In genomic region chr9:128067898-128068655, GRCh38 we compare ENCODE assay signal across 8 cellular contexts. TPM values are rescaled to one million over a fixed set of nuclear protein-coding genes. Genes with fewer than 3 reads are reported as not detected.
DNase-seq lines count a peak whose midpoint lies in the region; ATAC-seq, FAIRE-seq and TF ChIP-seq lines count a peak whose summit lies in the region.

SLC25A25 (plus strand) TSS chr9:128068232; CDS start chr9:128068320, 88 bp downstream.

- H3K27ac ChIP-seq in BLaER1 treated with 17β-estradiol and CSF1 and Interleukin-3, amounts not matched to agents 10 nM and 100 nM, result peak within 1 kb of the TSS; percentile 87 to 99 (median 97)
- peak within 1 kb of the TSS; percentile 98 for H3K27ac ChIP-seq in HepG2 (ENCODE audit: extremely low read length, insufficient read depth, low read length)

- H3K9me3 ChIP-seq in BLaER1 treated with 17β-estradiol and CSF1 and Interleukin-3, amounts not matched to agents 10 nM and 100 nM (replicated peaks in 1 of 11), result peaks cover 0 to 10% (median 0%) of the 10 kb centered on the region in 11 experiments; a peak in 4 of 22 replicates
- no peaks in the 10 kb centered on the region for H3K9me3 ChIP-seq in HepG2 (ENCODE audit: low read length)

- H3K4me3 ChIP-seq in BLaER1 treated with 17β-estradiol and CSF1 and Interleukin-3, amounts not matched to agents 10 nM and 100 nM, result peak within 1 kb of the TSS; percentile 88 to 100 (median 96)
- H3K4me3 ChIP-seq in HepG2 (replicated peaks in 1 of 3; ENCODE audit: insufficient read depth in 1 of 3, low read depth in 2 of 3, low read length in 3 of 3), result peak within 1 kb of the TSS; percentile 78 to 88 (median 85)

- no peak for FAIRE-seq in HepG2 (lab: Jason Lieb, UNC)

- WGBS in HepG2 (ENCODE audit: low lambda C conversion rate), result 1% methylated on average over 12 of the region's 92 CpGs

- no peak for TF ChIP-seq CTCF in HepG2 (CRISPR knock-in tag; IDR thresholded peaks at IDR 0.05)

- peaks cover 0 to 48% (median 8%) of the 10 kb centered on the region in 11 experiments; a peak in 10 of 22 replicates for H4K20me1 ChIP-seq in BLaER1 treated with 17β-estradiol and CSF1 and Interleukin-3, amounts not matched to agents 10 nM and 100 nM
- no peaks in the 10 kb centered on the region for H4K20me1 ChIP-seq in HepG2 (ENCODE audit: insufficient read depth, low read length)

- intact Hi-C loops in HepG2 (cut with micrococcal nuclease; ENCODE audit: unreplicated experiment), result loop anchor here (5.0 kb wide), 1 partner anchor 34 kb away; no protein-coding TSS in a partner anchor

- no peaks in the 10 kb centered on the region for H3K27me3 ChIP-seq in BLaER1 treated with 17β-estradiol and CSF1 and Interleukin-3, amounts not matched to agents 10 nM and 100 nM
- H3K27me3 ChIP-seq in HepG2 (ENCODE audit: control insufficient read depth in 1 of 2, insufficient read depth in 2 of 2, low read length in 2 of 2), result no peaks in the 10 kb centered on the region; a peak in 1 of 5 replicates

- H3K4me2 ChIP-seq in BLaER1 treated with 17β-estradiol and CSF1 and Interleukin-3, amounts not matched to agents 10 nM and 100 nM, result peak within 1 kb of the TSS; percentile 89 to 100 (median 98)
- peak within 1 kb of the TSS; percentile 89 for H3K4me2 ChIP-seq in HepG2 (ENCODE audit: low read depth, low read length)

- H3K79me2 ChIP-seq in HepG2 (ENCODE audit: insufficient read depth, low read length), result peaks cover 30% of the 10 kb centered on the region

- no peak within 1 kb of the TSS for H2AFZ ChIP-seq in HepG2 (ENCODE audit: low read length)

- peak; percentile 99 for DNase-seq in NCI-H748 treated with DMSO at 0.1 percent for 48 hours (lab: John Stamatoyannopoulos, UW)
- DNase-seq in activated CD4-positive, alpha-beta T cell treated with anti-CD3 and anti-CD28 coated beads, Interleukin-2, amount 50 U/mL, for 24 hours (ENCODE audit: low read depth in 1 of 2, low spot score in 1 of 2), result peak; percentile 99 to 100
- peak; percentile 99 for DNase-seq in dermis blood vessel endothelial cell
- peak; percentile 98 for DNase-seq in HepG2 (ENCODE audit: low spot score)
- DNase-seq in stimulated activated CD4-positive, alpha-beta T cell treated with anti-CD3 and anti-CD28 coated beads, Interleukin-4, amount 100 ng/mL, for 1 hour, result peak; percentile 100

- POLR2A ChIA-PET in HepG2 (lab: Yijun Ruan, JAX), result interaction anchor here (0.8 to 4.3 kb wide), 15 partner anchors 10 to 672 kb away, joined by 3 to 41 read pairs (median 5); no protein-coding TSS in a partner anchor

- peak within 1 kb of the TSS; percentile 87 to 98 (median 96) for H3K9ac ChIP-seq in BLaER1 treated with 17β-estradiol and CSF1 and Interleukin-3, amounts not matched to agents 10 nM and 100 nM
- H3K9ac ChIP-seq in HepG2 (ENCODE audit: insufficient read depth, low read depth, low read length), result peak within 1 kb of the TSS; percentile 97

- TF ChIP-seq POLR2A in HepG2 (IDR thresholded peaks at IDR 0.05; ENCODE audit: insufficient read depth in 1 of 2, low read depth in 2 of 2, low read length in 2 of 2), result no peak; a peak in 1 of 4 replicates

- no peak for TF ChIP-seq EP300 in HepG2 (IDR thresholded peaks at IDR 0.05; ENCODE audit: low read depth in 2 of 2, low read length in 2 of 2)
- TF ChIP-seq EP300 in HepG2 (CRISPR knock-in tag; IDR thresholded peaks at IDR 0.05; ENCODE audit: borderline replicate concordance), result no peak

- in situ Hi-C loops in HepG2 (cut with HindIII; ENCODE audit: extremely low pct_ligation_motif_present, low pct_unique_long_range_greater_than_20kb), result no loop called here

- H3K4me1 ChIP-seq in BLaER1 treated with 17β-estradiol and CSF1 and Interleukin-3, amounts not matched to agents 10 nM and 100 nM, result peaks cover 72 to 80% (median 76%) of the 10 kb centered on the region in 10 experiments
- peaks cover 59% of the 10 kb centered on the region for H3K4me1 ChIP-seq in HepG2 (ENCODE audit: insufficient read depth, low read length)

- CTCF ChIA-PET in HepG2 (lab: Yijun Ruan, JAX; ENCODE audit: low intra/inter-chr PET ratio, low total read pairs), result interaction anchor here (1.0 kb wide), 1 partner anchor 50 kb away, joined by 3 read pairs; no protein-coding TSS in a partner anchor

- ATAC-seq in GM19372 (IDR thresholded peaks at IDR 0.05; ENCODE audit: low read depth, unreplicated experiment), result peak; percentile 63
- ATAC-seq in HG03558 (IDR thresholded peaks at IDR 0.05; ENCODE audit: extremely low read depth, unreplicated experiment), result peak; percentile 40
- peak; percentile 83 for ATAC-seq in HepG2

- peak; percentile 41; the same call in 1 of the 2 replicates for TF ChIP-seq RAD21 in HepG2 (CRISPR knock-in tag; IDR thresholded peaks at IDR 0.05)

- no TSS peak for BruUV-seq in HepG2 (replicated peaks; lab: Mats Ljungman, UMichigan)

- peaks cover 4 to 33% (median 12%) of the 10 kb centered on the region in 11 experiments; a peak in 13 of 22 replicates for H3K36me3 ChIP-seq in BLaER1 treated with 17β-estradiol and CSF1 and Interleukin-3, amounts not matched to agents 10 nM and 100 nM
- H3K36me3 ChIP-seq in HepG2 (replicated peaks in 1 of 2; ENCODE audit: control insufficient read depth in 1 of 2, insufficient read depth in 2 of 2, low read length in 2 of 2), result no peaks in the 10 kb centered on the region; a peak in 1 of 5 replicates

TF ChIP-seq in HepG2, 621 proteins besides CTCF, POLR2A, EP300 and RAD21 (continues in another document):
- TF ChIP-seq ZSCAN20 (CRISPR knock-in tag; IDR thresholded peaks at IDR 0.05; ENCODE audit: borderline replicate concordance) (peak; percentile 55; the same call in 1 of the 2 replicates), ZNF121 (CRISPR knock-in tag; IDR thresholded peaks at IDR 0.05) (no peak), ZNF563 (CRISPR knock-in tag; IDR thresholded peaks at IDR 0.05) (0 out of 2 replicates have a peak, but pooled peaks have one; percentile 50), THAP7 (CRISPR knock-in tag; IDR thresholded peaks at IDR 0.05) (0 out of 2 replicates have a peak, but pooled peaks have one; percentile 15), HNF4G (IDR thresholded peaks at IDR 0.05; ENCODE audit: borderline replicate concordance, low read depth, low read length) (no peak), HNF4G (CRISPR knock-in tag; IDR thresholded peaks at IDR 0.05; ENCODE audit: borderline replicate concordance, low read depth) (no peak), ZFP41 (CRISPR knock-in tag; IDR thresholded peaks at IDR 0.05; ENCODE audit: borderline replicate concordance) (no peak), ZNF768 (CRISPR knock-in tag; IDR thresholded peaks at IDR 0.05) (peak; percentile 58; the same call in 1 of the 2 replicates), TERF1 (CRISPR knock-in tag; IDR thresholded peaks at IDR 0.05) (no peak), PBX2 (CRISPR knock-in tag; IDR thresholded peaks at IDR 0.05) (peak; percentile 78), ZNF256 (CRISPR knock-in tag; conservative IDR thresholded peaks at IDR 0.05) (no peak)

RNA-seq across cellular contexts. Expression of gene SLC25A25, which starts in this region (rescaled TPM):
- total RNA-seq in dermis blood vessel endothelial cell (34.1 and 64.7 TPM in 2 replicates), HepG2 (2016; rRNA removed; fragmentation: Illumina TruSeq; extraction: Trizol) (18.5 and 24.8 TPM in 2 replicates)
- total RNA-seq in HepG2 (2016; cell fraction: cytosol; rRNA removed; fragmentation: Illumina TruSeq; extraction: Trizol; ENCODE audit: low read depth), result 4.5 and 5.1 TPM in 2 replicates
- total RNA-seq in HepG2 (2016; cell fraction: insoluble cytoplasmic fraction; rRNA removed; fragmentation: Illumina TruSeq; extraction: Trizol), result 16.4 and 24.3 TPM in 2 replicates
- total RNA-seq in HepG2 (2016; cell fraction: membrane; rRNA removed; fragmentation: Illumina TruSeq; extraction: Trizol), result 10.5 and 11.1 TPM in 2 replicates
- total RNA-seq in HepG2 (2016; cell fraction: nucleus; rRNA removed; fragmentation: Illumina TruSeq; extraction: Trizol), result 21.4 and 25.1 TPM in 2 replicates
- 10.5 and 16.7 TPM in 2 replicates for polyA plus RNA-seq in HepG2 (2011; rRNA removed)
- polyA plus RNA-seq in HepG2 (2011; cell fraction: cytosol; rRNA removed), result 10.7 and 11.2 TPM in 2 replicates
- 26.1 and 29.6 TPM in 2 replicates for polyA plus RNA-seq in HepG2 (2011; cell fraction: nucleus; rRNA removed)
- polyA plus RNA-seq in HepG2 (2012), result 12.9 and 15.5 TPM in 2 replicates
- 1.1 and 1.3 TPM in 2 replicates for polyA plus RNA-seq in HepG2 (2016; cell fraction: cytosol; fragmentation: Illumina TruSeq; extraction: Trizol; ENCODE audit: low read depth)
- 11.6 and 13.1 TPM in 2 replicates for polyA plus RNA-seq in HepG2 (2016; cell fraction: insoluble cytoplasmic fraction; fragmentation: Illumina TruSeq; extraction: Trizol; ENCODE audit: low read depth)
- polyA plus RNA-seq in HepG2 (2016; cell fraction: membrane; fragmentation: Illumina TruSeq; extraction: Trizol; ENCODE audit: low read depth), result 2.6 and 2.7 TPM in 2 replicates
- polyA plus RNA-seq in HepG2 (2016; cell fraction: nucleus; fragmentation: Illumina TruSeq; extraction: Trizol; ENCODE audit: insufficient read depth, low read depth), result 31.1 and 36.4 TPM in 2 replicates
- polyA minus RNA-seq in HepG2 (2011; rRNA and poly(A)+ RNA removed; ENCODE audit: low replicate concordance), result 20.5 and 28.1 TPM in 2 replicates
- polyA minus RNA-seq in HepG2 (2011; cell fraction: cytosol; rRNA and poly(A)+ RNA removed), result 10.0 and 10.2 TPM in 2 replicates
- polyA minus RNA-seq in HepG2 (2011; cell fraction: nucleus; rRNA and poly(A)+ RNA removed), result 14.4 and 26.1 TPM in 2 replicates

Comparison
In these comparisons a context has a peak if more than half of its experiments do, and no peak if none do; other contexts are left out.
1. Peak in every context shown above with its lines: DNase-seq, ATAC-seq, H3K4me3 ChIP-seq and H3K27ac ChIP-seq.